In the genomic region with DNA sequence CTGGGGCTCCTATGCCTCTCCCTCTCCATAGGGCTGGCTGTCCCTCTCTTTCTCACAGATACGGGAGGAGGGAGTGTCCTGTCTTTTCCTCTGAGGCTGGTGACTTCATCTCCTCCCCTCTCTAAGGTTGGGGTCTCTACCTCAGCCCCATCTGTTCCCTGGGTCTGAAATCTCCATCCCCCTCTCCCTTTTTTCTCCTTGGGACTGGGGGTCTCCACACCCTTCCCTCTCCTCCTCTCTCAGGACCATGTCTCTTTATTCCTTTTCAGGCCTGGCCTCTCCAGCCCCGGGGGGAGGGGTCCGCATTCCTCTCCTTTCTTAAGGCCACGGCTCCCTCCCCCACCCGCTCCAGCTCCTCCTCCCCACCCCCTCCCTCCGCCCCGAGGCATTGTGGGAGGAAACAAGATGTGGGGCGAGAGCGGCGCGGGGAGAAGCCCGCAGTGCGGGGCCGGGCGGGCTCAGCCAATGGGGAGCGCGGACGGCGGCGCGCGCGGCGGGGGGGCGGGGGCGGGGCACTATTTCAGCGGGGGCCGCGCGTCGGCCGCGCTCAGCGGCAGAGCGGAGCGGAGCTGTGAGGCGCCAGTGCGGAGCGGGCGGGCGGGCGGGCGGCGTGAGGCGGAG, we compare ENCODE assay signal across 8 cellular contexts.
DNase-seq lines count a peak whose midpoint lies in the region; ATAC-seq lines count a peak whose summit lies in the region.

A gene (plus strand): TSS at position 550 of the 621 bp plus-strand sequence. CDS start 3,672 bp downstream, outside the sequence.

- H3K36me3 Mint-ChIP-seq in central memory CD8-positive, alpha-beta T cell (ENCODE audit: insufficient read depth), result peaks cover 20% of the 10 kb centered on the region

- DNase-seq in ACHN, result peak; percentile 92
- peak; percentile 88 for DNase-seq in NCI-H345 (lab: John Stamatoyannopoulos, UW)
- DNase-seq in central memory CD8-positive, alpha-beta T cell (ENCODE audit: low spot score in 2 of 2), result peak; percentile 63 to 75
- DNase-seq in islet precursor cell, result peak; percentile 100
- DNase-seq in stimulated activated CD4-positive, alpha-beta T cell treated with anti-CD3 and anti-CD28 coated beads, Interleukin-12 subunit alpha, Interleukin-12 subunit beta, amount 100 ng/mL, for 4 hours, result peak; percentile 90

- in situ Hi-C loops in ACHN (cut with HindIII; ENCODE audit: low pct_ligation_motif_present, low pct_unique_long_range_greater_than_20kb, low sequenced_read_pairs), result no loop called here

- H3K4me3 Mint-ChIP-seq in central memory CD8-positive, alpha-beta T cell, result peak within 1 kb of the TSS; percentile 81

- no peaks in the 10 kb centered on the region for H3K27me3 Mint-ChIP-seq in central memory CD8-positive, alpha-beta T cell

- peaks cover 29% of the 10 kb centered on the region for H3K4me1 Mint-ChIP-seq in central memory CD8-positive, alpha-beta T cell

- H3K27ac Mint-ChIP-seq in central memory CD8-positive, alpha-beta T cell (ENCODE audit: low read depth), result peak within 1 kb of the TSS; percentile 61

- peak; percentile 69 for ATAC-seq in GM18909 (IDR thresholded peaks at IDR 0.05; ENCODE audit: poor library complexity, unreplicated experiment)
- peak; percentile 70 for ATAC-seq in HG03175 (IDR thresholded peaks at IDR 0.05; ENCODE audit: unreplicated experiment)
- peak; percentile 84 to 85 for ATAC-seq in activated CD4-positive, CD25-positive, alpha-beta regulatory T cell treated with anti-CD3 and anti-CD28 coated beads, Interleukin-2, amount 50 U/mL, for 24 hours
- ATAC-seq in central memory CD8-positive, alpha-beta T cell (replicated peaks; ENCODE audit: extremely low read depth, poor library complexity, severe bottlenecking), result peak; percentile 73

- H3K9me3 Mint-ChIP-seq in central memory CD8-positive, alpha-beta T cell, result no peaks in the 10 kb centered on the region

Comparison
In these comparisons a context has a peak if more than half of its experiments do, and no peak if none do; other contexts are left out.
1. Peak in every context shown above with its lines: DNase-seq and ATAC-seq.